Comparison of ENCODE assay signal across 13 cellular contexts in genomic region chr6:105231771-105232170, GRCh38. TPM values are rescaled to one million over a fixed set of nuclear protein-coding genes. Genes with fewer than 3 reads are reported as not detected.
"Had no signal": no experiment of that assay in that cellular context is flagged by ENCODE, and none has a peak within 500 bp of the region (broad histone marks: within the 10 kb centered on the region; RNA-seq: fewer than 3 reads in every experiment).

No MANE protein-coding gene starts in this region.

RNA-seq across cellular contexts. Expression of gene POPDC3, which starts 52.0 kb away (rescaled TPM):
- total RNA-seq: activated B cell treated with CpG ODN at 0.5 μM for 24 hours; activated CD4-positive, alpha-beta memory T cell treated with anti-CD3 and anti-CD28 coated beads for 36 hours; activated CD4-positive, alpha-beta memory T cell treated with anti-CD3 and anti-CD28 coated beads, Interleukin-2, amount 10 ng/mL, durations not matched to agents 7 days and 5 days; activated CD4-positive, alpha-beta T cell treated with anti-CD3 and anti-CD28 coated beads for 36 hours; activated CD4-positive, alpha-beta T cell treated with anti-CD3 and anti-CD28 coated beads, Interleukin-2, amount 10 ng/mL, durations not matched to agents 24 days and 14 days; activated CD4-positive, alpha-beta T cell treated with anti-CD3 and anti-CD28 coated beads, Interleukin-2, amount 10 ng/mL, durations not matched to agents 7 days and 5 days; activated CD8-positive, alpha-beta memory T cell treated with anti-CD3 and anti-CD28 coated beads for 36 hours; activated CD8-positive, alpha-beta memory T cell treated with anti-CD3 and anti-CD28 coated beads, Interleukin-2, amount 10 ng/mL, durations not matched to agents 7 days and 5 days; activated CD8-positive, alpha-beta T cell treated with anti-CD3 and anti-CD28 coated beads for 36 hours; activated CD8-positive, alpha-beta T cell treated with anti-CD3 and anti-CD28 coated beads, Interleukin-2, amount 10 ng/mL, durations not matched to agents 7 days and 5 days; T-helper 1 cell treated with Interleukin-12 subunit alpha and Interleukin-12 subunit beta and Interleukin-4 antibody, amounts not matched to agents 30 ng/mL and 1 ng/mL, for 36 hours; T-helper 17 cell; T-helper 2 cell treated with Interferon-gamma antibody and Interleukin-4, amounts not matched to agents 100 ng/mL and 5 ng/mL, for 36 hours had no signal
